ENCODE assay signal across 9 cellular contexts in the genomic region with DNA sequence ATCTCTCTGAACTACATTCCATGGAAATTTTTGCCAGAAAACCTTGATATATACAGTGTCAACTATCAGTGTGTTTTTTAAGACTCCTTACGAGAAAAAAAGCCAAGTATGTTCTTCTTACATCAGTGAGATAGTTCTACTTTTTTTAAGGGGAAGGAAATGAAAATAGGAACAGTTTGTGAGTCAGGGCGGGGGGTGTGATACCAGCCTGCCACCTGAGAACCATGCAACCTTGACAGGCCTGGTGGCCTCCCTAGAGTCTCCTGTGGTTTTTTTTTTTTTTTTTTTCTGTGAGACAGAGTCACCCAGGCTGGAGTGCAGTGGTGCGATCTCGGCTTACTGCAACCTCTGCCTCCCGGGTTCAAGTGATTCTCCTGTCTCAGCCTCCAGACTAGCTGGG.
DNase-seq lines count a peak whose midpoint lies in the region; ATAC-seq and TF ChIP-seq lines count a peak whose summit lies in the region.
"Had no signal": no experiment of that assay in that cellular context is flagged by ENCODE, and none has a peak within 500 bp of the region (broad histone marks: within the 10 kb centered on the region; RNA-seq: fewer than 3 reads in every experiment).

No MANE protein-coding gene starts in this region.

- ATAC-seq in GM21786 (IDR thresholded peaks at IDR 0.05; ENCODE audit: unreplicated experiment) (peak; percentile 85), naive B cell (ENCODE audit: low read depth in 2 of 2) (peak; percentile 88 to 91)

- intact Hi-C loops in activated CD4-positive, alpha-beta memory T cell treated with anti-CD3 and anti-CD28 coated beads for 36 hours (cut with micrococcal nuclease), result no loop called here
- intact Hi-C loops in sigmoid colon (cut with DNase I), result no loop called here

- TF ChIP-seq POLR2A in suprapubic skin (IDR thresholded peaks at IDR 0.05) (no peak), sigmoid colon (IDR thresholded peaks at IDR 0.05) (no peak)

- no peak for TF ChIP-seq EP300 in suprapubic skin (IDR thresholded peaks at IDR 0.05)
- no peak for TF ChIP-seq EP300 in sigmoid colon (IDR thresholded peaks at IDR 0.05)

- H3K36me3 ChIP-seq in suprapubic skin (no peaks in the 10 kb centered on the region), sigmoid colon (no peaks in the 10 kb centered on the region)

- H3K27me3 ChIP-seq in suprapubic skin (no peaks in the 10 kb centered on the region), sigmoid colon (no peaks in the 10 kb centered on the region)

- H3K9me3 Mint-ChIP-seq in activated CD4-positive, alpha-beta memory T cell treated with anti-CD3 and anti-CD28 coated beads for 36 hours, result peaks cover 6% of the 10 kb centered on the region
- no peaks in the 10 kb centered on the region for H3K9me3 Mint-ChIP-seq in activated CD4-positive, alpha-beta memory T cell treated with anti-CD3 and anti-CD28 coated beads, Interleukin-2, amount 10 ng/mL, durations not matched to agents 7 days and 5 days
- H3K9me3 Mint-ChIP-seq in naive B cell, result peaks cover 4 to 17% (median 11%) of the 10 kb centered on the region in 7 donors

- H3K27ac ChIP-seq in suprapubic skin (no peak overlapping the region), sigmoid colon (no peak overlapping the region)

- peak; percentile 46 for DNase-seq in activated CD4-positive, alpha-beta memory T cell treated with anti-CD3 and anti-CD28 coated beads for 36 hours
- DNase-seq in activated CD4-positive, alpha-beta memory T cell treated with anti-CD3 and anti-CD28 coated beads, Interleukin-2, amount 10 ng/mL, durations not matched to agents 7 days and 5 days, result no peak
- DNase-seq in Kasumi-1 (lab: John Stamatoyannopoulos, UW) (peak; percentile 67 to 73), naive B cell (peak; percentile 88), suprapubic skin (ENCODE audit: low spot score in 2 of 2) (no peak), sigmoid colon (no peak), HCEC 1CT (no peak)
- DNase-seq: hypothalamus had no signal

- H3K27ac Mint-ChIP-seq in activated CD4-positive, alpha-beta memory T cell treated with anti-CD3 and anti-CD28 coated beads for 36 hours, result no peak overlapping the region
- no peak overlapping the region for H3K27ac Mint-ChIP-seq in activated CD4-positive, alpha-beta memory T cell treated with anti-CD3 and anti-CD28 coated beads, Interleukin-2, amount 10 ng/mL, durations not matched to agents 7 days and 5 days
- peak overlapping the region; percentile 93 to 98 (median 96) for H3K27ac Mint-ChIP-seq in naive B cell

- H3K4me1 Mint-ChIP-seq in activated CD4-positive, alpha-beta memory T cell treated with anti-CD3 and anti-CD28 coated beads for 36 hours (ENCODE audit: low read depth), result peaks cover 24% of the 10 kb centered on the region
- peaks cover 18% of the 10 kb centered on the region for H3K4me1 Mint-ChIP-seq in activated CD4-positive, alpha-beta memory T cell treated with anti-CD3 and anti-CD28 coated beads, Interleukin-2, amount 10 ng/mL, durations not matched to agents 7 days and 5 days
- peaks cover 65 to 93% (median 82%) of the 10 kb centered on the region in 3 donors for H3K4me1 Mint-ChIP-seq in naive B cell

- CTCF ChIA-PET in activated CD4-positive, alpha-beta memory T cell treated with anti-CD3 and anti-CD28 coated beads for 36 hours (lab: Charles Lee), result no interaction called here
- CTCF ChIA-PET in activated CD4-positive, alpha-beta memory T cell treated with anti-CD3 and anti-CD28 coated beads, Interleukin-2, amount 10 ng/mL, durations not matched to agents 7 days and 5 days (lab: Charles Lee), result no interaction called here

- POLR2A ChIA-PET in activated CD4-positive, alpha-beta memory T cell treated with anti-CD3 and anti-CD28 coated beads for 36 hours (lab: Charles Lee), result no interaction called here
- POLR2A ChIA-PET in activated CD4-positive, alpha-beta memory T cell treated with anti-CD3 and anti-CD28 coated beads, Interleukin-2, amount 10 ng/mL, durations not matched to agents 7 days and 5 days (lab: Charles Lee), result no interaction called here

- no peaks in the 10 kb centered on the region for H3K9me3 ChIP-seq in suprapubic skin
- H3K9me3 ChIP-seq in sigmoid colon, result no peaks in the 10 kb centered on the region

- WGBS in suprapubic skin, result 87% methylated on average over 5 of the region's 5 CpGs
- WGBS in sigmoid colon, 2 donors, result 43 to 88% methylated on average over 5 of the region's 5 CpGs

- H3K36me3 Mint-ChIP-seq in activated CD4-positive, alpha-beta memory T cell treated with anti-CD3 and anti-CD28 coated beads for 36 hours, result peaks cover 3% of the 10 kb centered on the region
- no peaks in the 10 kb centered on the region for H3K36me3 Mint-ChIP-seq in activated CD4-positive, alpha-beta memory T cell treated with anti-CD3 and anti-CD28 coated beads, Interleukin-2, amount 10 ng/mL, durations not matched to agents 7 days and 5 days (ENCODE audit: low read depth)
- H3K36me3 Mint-ChIP-seq in naive B cell, result peaks cover 9 to 12% of the 10 kb centered on the region in 2 donors

- TF ChIP-seq CTCF in suprapubic skin (IDR thresholded peaks at IDR 0.05) (no peak), sigmoid colon (IDR thresholded peaks at IDR 0.05) (no peak)

- no peak overlapping the region for H3K4me3 Mint-ChIP-seq in activated CD4-positive, alpha-beta memory T cell treated with anti-CD3 and anti-CD28 coated beads for 36 hours
- no peak overlapping the region for H3K4me3 Mint-ChIP-seq in activated CD4-positive, alpha-beta memory T cell treated with anti-CD3 and anti-CD28 coated beads, Interleukin-2, amount 10 ng/mL, durations not matched to agents 7 days and 5 days
- H3K4me3 Mint-ChIP-seq in naive B cell, result peak overlapping the region; percentile 61 to 89 (median 75)

- H3K4me1 ChIP-seq in suprapubic skin (no peaks in the 10 kb centered on the region), sigmoid colon (no peaks in the 10 kb centered on the region)

- H3K4me3 ChIP-seq in suprapubic skin, result no peak overlapping the region
- no peak overlapping the region for H3K4me3 ChIP-seq in sigmoid colon

- no peaks in the 10 kb centered on the region for H3K27me3 Mint-ChIP-seq in activated CD4-positive, alpha-beta memory T cell treated with anti-CD3 and anti-CD28 coated beads for 36 hours
- no peaks in the 10 kb centered on the region for H3K27me3 Mint-ChIP-seq in activated CD4-positive, alpha-beta memory T cell treated with anti-CD3 and anti-CD28 coated beads, Interleukin-2, amount 10 ng/mL, durations not matched to agents 7 days and 5 days
- H3K27me3 Mint-ChIP-seq in naive B cell, result no peaks in the 10 kb centered on the region

Comparison
In these comparisons a context has a peak if more than half of its experiments do, and no peak if none do; other contexts are left out.
1. DNase-seq: peak in activated CD4-positive, alpha-beta memory T cell treated with anti-CD3 and anti-CD28 coated beads for 36 hours (single experiment), Kasumi-1 (2 of 2) and naive B cell (single experiment); none in activated CD4-positive, alpha-beta memory T cell treated with anti-CD3 and anti-CD28 coated beads, Interleukin-2, amount 10 ng/mL, durations not matched to agents 7 days and 5 days (single experiment), suprapubic skin (0 of 2), sigmoid colon (single experiment) and HCEC 1CT (single experiment).
2. H3K27ac Mint-ChIP-seq: peak in naive B cell (6 of 6); none in activated CD4-positive, alpha-beta memory T cell treated with anti-CD3 and anti-CD28 coated beads for 36 hours (single experiment) and activated CD4-positive, alpha-beta memory T cell treated with anti-CD3 and anti-CD28 coated beads, Interleukin-2, amount 10 ng/mL, durations not matched to agents 7 days and 5 days (single experiment).
3. H3K4me3 Mint-ChIP-seq: peak in naive B cell (8 of 8); none in activated CD4-positive, alpha-beta memory T cell treated with anti-CD3 and anti-CD28 coated beads for 36 hours (single experiment) and activated CD4-positive, alpha-beta memory T cell treated with anti-CD3 and anti-CD28 coated beads, Interleukin-2, amount 10 ng/mL, durations not matched to agents 7 days and 5 days (single experiment).